25 cellular contexts compared by ENCODE assay signal in genomic region chr6:3793545-3793944, GRCh38. TPM values are rescaled to one million over a fixed set of nuclear protein-coding genes. Genes with fewer than 3 reads are reported as not detected.
DNase-seq lines count a peak whose midpoint lies in the region; ATAC-seq, FAIRE-seq and TF ChIP-seq lines count a peak whose summit lies in the region.
"Had no signal": no experiment of that assay in that cellular context is flagged by ENCODE, and none has a peak within 500 bp of the region (broad histone marks: within the 10 kb centered on the region; RNA-seq: fewer than 3 reads in every experiment).

No MANE protein-coding gene starts in this region.

- H3K4me3 Mint-ChIP-seq in MCF 10A (ENCODE audit: unreplicated experiment), result no peak overlapping the region
- H3K4me3 Mint-ChIP-seq: activated CD8-positive, alpha-beta T cell treated with anti-CD3 and anti-CD28 coated beads, Interleukin-2, amount 10 ng/mL, durations not matched to agents 7 days and 5 days; activated naive CD8-positive, alpha-beta T cell treated with anti-CD3 and anti-CD28 coated beads, Interleukin-2, amount 10 ng/mL, durations not matched to agents 7 days and 5 days; activated T-cell treated with anti-CD3 and anti-CD28 coated beads, Interleukin-2, amount 50 U/mL, for 72 hours; CD4-positive, alpha-beta memory T cell; naive thymus-derived CD8-positive, alpha-beta T cell; WTC11 had no signal

- no peak for TF ChIP-seq RAD21 in GM12878 (IDR thresholded peaks at IDR 0.05; ENCODE audit: insufficient read depth, low read depth, low read length)

- no peak for TF ChIP-seq CTCF in GM12878 (IDR thresholded peaks at IDR 0.05 in 2 of 3, conservative IDR thresholded peaks at IDR 0.05 in 1 of 3; ENCODE audit: control insufficient read depth in 2 of 3, extremely low read depth in 1 of 3, insufficient read depth in 1 of 3, low read depth in 3 of 3, low read length in 3 of 3)
- TF ChIP-seq CTCF in MCF 10A (IDR thresholded peaks at IDR 0.05; ENCODE audit: unreplicated experiment), result no peak

- H3K4me1 ChIP-seq in GM12878 (ENCODE audit: control insufficient read depth, insufficient read depth, low read length), result peaks cover 33% of the 10 kb centered on the region
- H3K4me1 ChIP-seq: breast epithelium had no signal

- no peaks in the 10 kb centered on the region for H3K9me3 ChIP-seq in GM12878 (replicated peaks; ENCODE audit: control insufficient read depth, insufficient read depth, low read length)
- H3K9me3 ChIP-seq: breast epithelium, upper lobe of right lung had no signal

- H3K79me2 ChIP-seq in GM12878 (ENCODE audit: control insufficient read depth, insufficient read depth, low read length), result no peaks in the 10 kb centered on the region

- peak; percentile 39 to 57; a peak in 3 of 4 replicates for TF ChIP-seq EP300 in GM12878 (IDR thresholded peaks at IDR 0.05; ENCODE audit: borderline replicate concordance in 1 of 2, control insufficient read depth in 1 of 2, low read depth in 2 of 2, low read length in 2 of 2)

- CTCF ChIA-PET in GM12878 (lab: Yijun Ruan, JAX) (no interaction called here), MCF 10A (lab: Yijun Ruan, JAX) (interaction anchor here (0.7 to 1.0 kb wide), 2 partner anchors 31 to 55 kb away, joined by 3 read pairs; partner anchors contain the start of gene FAM50B)

- H3K27ac Mint-ChIP-seq in MCF 10A (ENCODE audit: low read depth, unreplicated experiment), result no peak overlapping the region
- H3K27ac Mint-ChIP-seq: activated CD8-positive, alpha-beta T cell treated with anti-CD3 and anti-CD28 coated beads, Interleukin-2, amount 10 ng/mL, durations not matched to agents 7 days and 5 days; activated naive CD8-positive, alpha-beta T cell treated with anti-CD3 and anti-CD28 coated beads, Interleukin-2, amount 10 ng/mL, durations not matched to agents 7 days and 5 days; activated T-cell treated with anti-CD3 and anti-CD28 coated beads, Interleukin-2, amount 50 U/mL, for 72 hours; CD4-positive, alpha-beta memory T cell; naive thymus-derived CD8-positive, alpha-beta T cell had no signal

- POLR2A ChIA-PET in GM12878 (lab: Charles Lee) (no interaction called here), MCF 10A (lab: Yijun Ruan, JAX) (interaction anchor here (0.6 to 2.3 kb wide), 2 partner anchors 19 to 27 kb away, joined by 3 to 5 read pairs; no protein-coding TSS in a partner anchor)

- peak; percentile 54 for FAIRE-seq in GM12878 (lab: Jason Lieb, UNC)

- H2AFZ ChIP-seq in GM12878 (ENCODE audit: control insufficient read depth, low read depth, low read length), result peak overlapping the region; percentile 66; the same call in 1 of the 2 replicates
- H2AFZ ChIP-seq: PC-9 had no signal

- BruUV-seq in GM12878 (replicated peaks; lab: Mats Ljungman, UMichigan), result no TSS peak
- no TSS peak for BruUV-seq in MCF 10A (replicated peaks; lab: Mats Ljungman, UMichigan)

- no peaks in the 10 kb centered on the region for H3K36me3 ChIP-seq in GM12878 (ENCODE audit: control insufficient read depth in 2 of 2, insufficient read depth in 2 of 2, low read length in 1 of 2)
- H3K36me3 ChIP-seq: breast epithelium, upper lobe of right lung had no signal

- H3K9me3 Mint-ChIP-seq in MCF 10A (ENCODE audit: unreplicated experiment), result no peaks in the 10 kb centered on the region
- H3K9me3 Mint-ChIP-seq: activated naive CD8-positive, alpha-beta T cell treated with anti-CD3 and anti-CD28 coated beads, Interleukin-2, amount 10 ng/mL, durations not matched to agents 7 days and 5 days; activated T-cell treated with anti-CD3 and anti-CD28 coated beads, Interleukin-2, amount 50 U/mL, for 72 hours; CD4-positive, alpha-beta memory T cell; naive thymus-derived CD8-positive, alpha-beta T cell had no signal

- H4K20me1 ChIP-seq in GM12878 (ENCODE audit: control insufficient read depth, insufficient read depth), result no peaks in the 10 kb centered on the region

- no peaks in the 10 kb centered on the region for H3K27me3 Mint-ChIP-seq in MCF 10A (ENCODE audit: insufficient read depth, unreplicated experiment)

- 7% methylated on average over 3 of the region's 3 CpGs for WGBS in GM12878 (ENCODE audit: insufficient coverage, insufficient replicate concordance, low lambda C conversion rate, missing lambda C conversion rate)

- H3K27ac ChIP-seq in GM12878 (ENCODE audit: control insufficient read depth, insufficient read depth), result peak overlapping the region; percentile 75
- H3K27ac ChIP-seq: breast epithelium, foreskin keratinocyte, HL-60, PC-9, upper lobe of right lung had no signal

- DNase-seq in GM12878 (ENCODE audit: low read depth, low spot score) (peak; percentile 36), COLO668 (lab: John Stamatoyannopoulos, UW; ENCODE audit: unreplicated experiment) (no peak), GM19240 (ENCODE audit: insufficient read length, low spot score) (no peak), MCF 10A (ENCODE audit: unreplicated experiment) (no peak)
- DNase-seq: activated CD8-positive, alpha-beta T cell treated with anti-CD3 and anti-CD28 coated beads, Interleukin-2, amount 10 ng/mL, durations not matched to agents 7 days and 5 days; activated naive CD8-positive, alpha-beta T cell treated with anti-CD3 and anti-CD28 coated beads, Interleukin-2, amount 10 ng/mL, durations not matched to agents 7 days and 5 days; activated T-cell treated with anti-CD3 and anti-CD28 coated beads, Interleukin-2, amount 50 U/mL, for 72 hours; CD4-positive, alpha-beta memory T cell; foreskin keratinocyte; H7; IMR-90; mesendoderm; naive thymus-derived CD8-positive, alpha-beta T cell; NCI-H2029 treated with DMSO at 0.1 percent for 48 hours; NCI-H510A treated with DMSO at 0.1 percent for 48 hours; PC-9; T-helper 2 cell; upper lobe of right lung had no signal

- peaks cover 9% of the 10 kb centered on the region for H3K4me1 Mint-ChIP-seq in MCF 10A (ENCODE audit: insufficient read depth, unreplicated experiment)
- H3K4me1 Mint-ChIP-seq: activated naive CD8-positive, alpha-beta T cell treated with anti-CD3 and anti-CD28 coated beads, Interleukin-2, amount 10 ng/mL, durations not matched to agents 7 days and 5 days; CD4-positive, alpha-beta memory T cell had no signal

- H3K9ac ChIP-seq in GM12878 (ENCODE audit: control insufficient read depth, insufficient read depth, low read length), result no peak overlapping the region

- intact Hi-C loops in GM12878 (cut with micrococcal nuclease; ENCODE audit: unreplicated experiment) (no loop called here), MCF 10A (cut with micrococcal nuclease) (no loop called here)

- no peaks in the 10 kb centered on the region for H3K27me3 ChIP-seq in GM12878 (replicated peaks in 1 of 2; ENCODE audit: control insufficient read depth in 2 of 2, insufficient read depth in 2 of 2, low read length in 1 of 2)
- H3K27me3 ChIP-seq: breast epithelium, foreskin keratinocyte, upper lobe of right lung had no signal

- SMC1A ChIA-PET in GM12878 (lab: Charles Lee; ENCODE audit: uncharacterized antibody, unreplicated experiment), result interaction anchor here (1.0 kb wide), 1 partner anchor 24 kb away, joined by 3 read pairs; no protein-coding TSS in a partner anchor

- H3K36me3 Mint-ChIP-seq in MCF 10A (ENCODE audit: insufficient read depth, unreplicated experiment), result no peaks in the 10 kb centered on the region
- H3K36me3 Mint-ChIP-seq: activated naive CD8-positive, alpha-beta T cell treated with anti-CD3 and anti-CD28 coated beads, Interleukin-2, amount 10 ng/mL, durations not matched to agents 7 days and 5 days; CD4-positive, alpha-beta memory T cell; naive thymus-derived CD8-positive, alpha-beta T cell; WTC11 had no signal

- in situ Hi-C loops in GM12878 (cut with MboI), result no loop called here

- no peak for TF ChIP-seq POLR2A in GM12878 (IDR thresholded peaks at IDR 0.05; ENCODE audit: low read depth, low read length)

- peak overlapping the region; percentile 66 for H3K4me2 ChIP-seq in GM12878 (ENCODE audit: control insufficient read depth, insufficient read depth)
- H3K4me2 ChIP-seq: PC-9 had no signal

- peak; percentile 17 for ATAC-seq in GM18498 (IDR thresholded peaks at IDR 0.05; ENCODE audit: unreplicated experiment)
- ATAC-seq in GM21528 (IDR thresholded peaks at IDR 0.05; ENCODE audit: low FRiP score, unreplicated experiment), result peak; percentile 30
- peak; percentile 33 for ATAC-seq in HG03108 (IDR thresholded peaks at IDR 0.05; ENCODE audit: unreplicated experiment)
- ATAC-seq in GM12878, result peak; percentile 78
- ATAC-seq in HG03039 (IDR thresholded peaks at IDR 0.05; ENCODE audit: unreplicated experiment), result no peak
- ATAC-seq: activated CD8-positive, alpha-beta T cell treated with anti-CD3 and anti-CD28 coated beads, Interleukin-2, amount 10 ng/mL, durations not matched to agents 7 days and 5 days; activated T-cell treated with anti-CD3 and anti-CD28 coated beads, Interleukin-2, amount 50 U/mL, for 72 hours; foreskin keratinocyte; naive thymus-derived CD8-positive, alpha-beta T cell; upper lobe of right lung had no signal

- no peak overlapping the region for H3K4me3 ChIP-seq in GM12878
- H3K4me3 ChIP-seq: breast epithelium, PC-9, upper lobe of right lung had no signal

- RAD21 ChIA-PET in GM12878 (lab: Charles Lee; ENCODE audit: unreplicated experiment), result no interaction called here

RNA-seq across cellular contexts. Expression of gene PXDC1, which starts 42.0 kb away (rescaled TPM):
- total RNA-seq in GM12878 (2013; cell fraction: nucleolus; rRNA removed), result 0.19 TPM in 1 of 2 replicates, not detected in the other
- total RNA-seq in GM12878 (2014; rRNA removed) (0.40 and 0.44 TPM in 2 replicates), GM12878 (2014; rRNA removed; fragmentation: Illumina TruSeq; extraction: Trizol) (0.18 and 0.36 TPM in 2 replicates), GM12878 (2021) (0.72 TPM in 2 replicates), MCF 10A (2022) (48.1 and 51.4 TPM in 2 replicates)
- polyA plus RNA-seq in GM12878 (2011; ENCODE audit: low read depth), result 0.31 TPM
- polyA plus RNA-seq in GM12878 (2011; rRNA removed) (0.03 TPM in 1 of 2 replicates, not detected in the other), GM12878 (2014; fragmentation: Illumina TruSeq; extraction: Trizol) (0.28 and 0.38 TPM in 2 replicates), GM12878 (2014; fragmentation: Nextera tagmentation; extraction: Ambion mirVana) (under 1 TPM; 0.06 to 0.18 TPM), GM12878 (2014; rRNA removed) (0.50 and 0.52 TPM in 2 replicates), GM12878 (2016; fragmentation: Nextera tagmentation; extraction: Ambion mirVana) (not detected)
- not detected in 2 replicates for polyA plus RNA-seq in GM12878 (2011; cell fraction: cytosol; rRNA removed)
- not detected in 2 replicates for polyA plus RNA-seq in GM12878 (2011; cell fraction: nucleus; rRNA removed)
- 0.43 and 0.88 TPM in 2 replicates for polyA plus RNA-seq in GM12878 (2012)
- not detected in 2 replicates for polyA minus RNA-seq in GM12878 (2011; rRNA and poly(A)+ RNA removed)
- polyA minus RNA-seq in GM12878 (2011; cell fraction: cytosol; rRNA and poly(A)+ RNA removed), result not detected in 2 replicates
- not detected in 2 replicates for polyA minus RNA-seq in GM12878 (2011; cell fraction: nucleus; rRNA and poly(A)+ RNA removed)
- total RNA-seq: activated CD8-positive, alpha-beta T cell treated with anti-CD3 and anti-CD28 coated beads, Interleukin-2, amount 10 ng/mL, durations not matched to agents 7 days and 5 days had no signal
- polyA plus RNA-seq: CD4-positive, alpha-beta memory T cell; naive thymus-derived CD8-positive, alpha-beta T cell had no signal

RNA-seq across cellular contexts. Expression of gene FAM50B, which starts 55.6 kb away (rescaled TPM):
- 1.2 TPM in 2 replicates for total RNA-seq in GM12878 (2013; cell fraction: nucleolus; rRNA removed)
- total RNA-seq in GM12878 (2014; rRNA removed) (8.0 and 8.2 TPM in 2 replicates), GM12878 (2014; rRNA removed; fragmentation: Illumina TruSeq; extraction: Trizol) (2.8 and 3.5 TPM in 2 replicates), GM12878 (2021) (9.3 and 10.0 TPM in 2 replicates), MCF 10A (2022) (4.0 and 4.3 TPM in 2 replicates)
- 2.5 TPM for polyA plus RNA-seq in GM12878 (2011; ENCODE audit: low read depth)
- polyA plus RNA-seq in GM12878 (2011; rRNA removed) (0.35 and 0.58 TPM in 2 replicates), GM12878 (2014; fragmentation: Illumina TruSeq; extraction: Trizol) (1.5 and 2.8 TPM in 2 replicates), GM12878 (2014; fragmentation: Nextera tagmentation; extraction: Ambion mirVana) (1 to 10 TPM in 1 of 2 experiments, under 1 TPM in 1; 0.69 to 1.1 TPM), GM12878 (2014; rRNA removed) (10.2 and 11.9 TPM in 2 replicates), GM12878 (2016; fragmentation: Nextera tagmentation; extraction: Ambion mirVana) (1 to 10 TPM; 9.3 to 9.6 TPM)
- polyA plus RNA-seq in GM12878 (2011; cell fraction: cytosol; rRNA removed), result 0.58 and 0.84 TPM in 2 replicates
- 0.64 and 1.1 TPM in 2 replicates for polyA plus RNA-seq in GM12878 (2011; cell fraction: nucleus; rRNA removed)
- 5.9 and 6.8 TPM in 2 replicates for polyA plus RNA-seq in GM12878 (2012)
- 0.22 and 0.41 TPM in 2 replicates for polyA minus RNA-seq in GM12878 (2011; rRNA and poly(A)+ RNA removed)
- not detected in 2 replicates for polyA minus RNA-seq in GM12878 (2011; cell fraction: cytosol; rRNA and poly(A)+ RNA removed)
- 0.73 TPM in 1 of 2 replicates, not detected in the other for polyA minus RNA-seq in GM12878 (2011; cell fraction: nucleus; rRNA and poly(A)+ RNA removed)

Comparison
In these comparisons a context has a peak if more than half of its experiments do, and no peak if none do; other contexts are left out.
1. RNA of gene PXDC1, which starts 42.0 kb away (total RNA-seq): 48.1 to 51.4 TPM in MCF 10A; 0.18 to 0.72 TPM in GM12878; every median in the first group is over 10 times any median in the second.